ENCODE assay signal across 10 cellular contexts in the genomic region with DNA sequence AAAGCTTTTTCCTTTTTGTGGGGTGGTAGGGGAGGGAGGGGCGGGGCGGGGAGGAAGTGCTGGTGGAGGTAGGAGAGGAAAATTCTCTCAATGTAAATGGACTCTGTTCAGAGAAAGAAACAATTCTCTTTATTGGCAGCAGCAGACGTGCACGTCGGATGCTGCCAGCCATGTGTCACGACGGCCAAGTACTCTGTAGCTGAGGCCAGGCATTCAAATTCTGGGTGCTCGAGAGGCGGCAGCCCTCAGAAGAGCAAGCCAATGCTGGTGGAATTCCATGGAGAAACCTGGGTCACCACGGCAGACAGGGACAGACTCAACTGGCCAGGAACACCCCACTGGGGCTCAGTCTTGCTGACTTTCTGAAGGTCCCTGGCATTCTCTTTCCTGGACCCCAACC.
DNase-seq lines count a peak whose midpoint lies in the region; ATAC-seq and TF ChIP-seq lines count a peak whose summit lies in the region.
"Had no signal": no experiment of that assay in that cellular context is flagged by ENCODE, and none has a peak within 500 bp of the region (broad histone marks: within the 10 kb centered on the region; RNA-seq: fewer than 3 reads in every experiment).

No MANE protein-coding gene starts in this region.

- H3K27me3 ChIP-seq in ACC112 (ENCODE audit: insufficient read depth, low read length) (no peaks in the 10 kb centered on the region), PC-9 (ENCODE audit: insufficient read depth, low read depth) (no peaks in the 10 kb centered on the region)

- intact Hi-C loops in PC-9 (cut with micrococcal nuclease; ENCODE audit: unreplicated experiment) = no loop called here
- intact Hi-C loops in Right ventricle myocardium superior (cut with DNase I) = no loop called here

- H3K4me2 ChIP-seq in PC-9 = peak overlapping the region; percentile 27

- H3K9me3 Mint-ChIP-seq in osteocyte (ENCODE audit: unreplicated experiment) = no peaks in the 10 kb centered on the region
- H3K9me3 Mint-ChIP-seq: activated naive CD8-positive, alpha-beta T cell treated with anti-CD3 and anti-CD28 coated beads, Interleukin-2, amount 50 U/mL, for 24 hours had no signal

- H3K9me3 ChIP-seq in PC-9 (ENCODE audit: insufficient read depth, low read depth) = no peaks in the 10 kb centered on the region

- no peaks in the 10 kb centered on the region for H3K36me3 Mint-ChIP-seq in osteocyte (ENCODE audit: unreplicated experiment)

- peak overlapping the region; percentile 23 for H3K27ac ChIP-seq in ACC112 (ENCODE audit: low read depth, low read length)
- peak overlapping the region; percentile 48 for H3K27ac ChIP-seq in PC-9

- DNase-seq in PC-9 = no peak
- DNase-seq in Right ventricle myocardium superior = peak; percentile 58
- no peak for DNase-seq in osteocyte (ENCODE audit: extremely low spot score, unreplicated experiment)
- no peak for DNase-seq in effector CD8-positive, alpha-beta T cell (lab: John Stamatoyannopoulos, UW)
- no peak for DNase-seq in NCI-H2227 (lab: John Stamatoyannopoulos, UW; ENCODE audit: unreplicated experiment)
- DNase-seq: activated naive CD8-positive, alpha-beta T cell treated with anti-CD3 and anti-CD28 coated beads, Interleukin-2, amount 50 U/mL, for 24 hours; NCI-H1930 had no signal

- H3K36me3 ChIP-seq in ACC112 (ENCODE audit: insufficient read depth, low read length) (no peaks in the 10 kb centered on the region), PC-9 (ENCODE audit: low read depth) (no peaks in the 10 kb centered on the region)

- no peak for TF ChIP-seq CTCF in PC-9 (conservative IDR thresholded peaks at IDR 0.05)
- TF ChIP-seq CTCF in osteocyte (IDR thresholded peaks at IDR 0.05) = no peak

- no peaks in the 10 kb centered on the region for H3K27me3 Mint-ChIP-seq in osteocyte (ENCODE audit: unreplicated experiment)

- ATAC-seq in Right ventricle myocardium superior (ENCODE audit: poor library complexity) (peak; percentile 61), HG03571 (IDR thresholded peaks at IDR 0.05; ENCODE audit: unreplicated experiment) (no peak), HG03354 (IDR thresholded peaks at IDR 0.05; ENCODE audit: poor library complexity, severe bottlenecking, unreplicated experiment) (no peak)

- no peaks in the 10 kb centered on the region for H3K9me2 ChIP-seq in PC-9 (ENCODE audit: insufficient read depth)

- peaks cover 3% of the 10 kb centered on the region for H3K79me2 ChIP-seq in ACC112 (ENCODE audit: control insufficient read depth, insufficient read depth, low read length, unreplicated experiment)
- peaks cover 87% of the 10 kb centered on the region for H3K79me2 ChIP-seq in PC-9 (ENCODE audit: low read depth)

- H3K4me3 Mint-ChIP-seq in osteocyte (ENCODE audit: unreplicated experiment) = no peak overlapping the region
- H3K4me3 Mint-ChIP-seq: activated naive CD8-positive, alpha-beta T cell treated with anti-CD3 and anti-CD28 coated beads, Interleukin-2, amount 50 U/mL, for 24 hours had no signal

- POLR2A ChIA-PET in PC-9 (lab: Charles Lee; ENCODE audit: unreplicated experiment) = interaction anchor here (0.7 kb wide), 1 partner anchor 82 kb away, joined by 6 read pairs; no protein-coding TSS in a partner anchor

- no peaks in the 10 kb centered on the region for H4K20me1 ChIP-seq in PC-9 (ENCODE audit: insufficient read depth)

- no peak overlapping the region for H3K4me3 ChIP-seq in ACC112 (ENCODE audit: low read depth, low read length)
- H3K4me3 ChIP-seq in PC-9 = no peak overlapping the region

- no TSS peak for BruUV-seq in PC-9 (replicated peaks; lab: Mats Ljungman, UMichigan)

- no peak overlapping the region for H2AFZ ChIP-seq in ACC112 (ENCODE audit: low read length, unreplicated experiment)
- H2AFZ ChIP-seq in PC-9 = no peak overlapping the region

- H3K4me1 Mint-ChIP-seq in osteocyte (ENCODE audit: unreplicated experiment) = peaks cover 31% of the 10 kb centered on the region

- H3F3A ChIP-seq in PC-9 (ENCODE audit: insufficient read depth, low read depth) = peaks cover 43% of the 10 kb centered on the region

- peak overlapping the region; percentile 79 for H3K27ac Mint-ChIP-seq in osteocyte (ENCODE audit: unreplicated experiment)
- H3K27ac Mint-ChIP-seq: activated naive CD8-positive, alpha-beta T cell treated with anti-CD3 and anti-CD28 coated beads, Interleukin-2, amount 50 U/mL, for 24 hours had no signal

- CTCF ChIA-PET in PC-9 (lab: Charles Lee) = interaction anchor here (0.7 kb wide), 1 partner anchor 178 kb away, joined by 3 read pairs; no protein-coding TSS in a partner anchor

- peaks cover 41% of the 10 kb centered on the region for H3K4me1 ChIP-seq in ACC112 (ENCODE audit: control insufficient read depth, insufficient read depth, low read length, unreplicated experiment)
- H3K4me1 ChIP-seq in PC-9 (replicated peaks; ENCODE audit: insufficient read depth) = peaks cover 63% of the 10 kb centered on the region
